In the genomic region with DNA sequence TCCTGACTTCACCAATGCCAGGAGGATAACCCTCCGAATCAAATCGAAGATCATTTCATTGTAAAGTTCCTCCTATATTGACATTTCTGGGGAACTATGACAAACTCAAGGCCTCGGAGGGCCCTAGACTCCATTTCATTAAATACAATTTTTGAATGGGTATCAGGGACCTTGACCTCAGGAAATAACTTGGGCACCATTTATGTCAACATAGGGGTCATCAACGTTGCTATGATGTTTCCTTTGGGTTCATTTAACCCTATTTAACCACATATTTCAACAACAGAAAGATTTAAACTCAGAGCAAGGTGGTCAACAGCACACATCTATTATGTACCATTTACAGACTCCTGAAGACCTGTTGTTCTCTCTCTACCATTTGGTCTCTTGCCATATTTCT, we compare ENCODE assay signal across 35 cellular contexts.
DNase-seq lines count a peak whose midpoint lies in the region; ATAC-seq, FAIRE-seq and TF ChIP-seq lines count a peak whose summit lies in the region.
"Had no signal": no experiment of that assay in that cellular context is flagged by ENCODE, and none has a peak within 500 bp of the region (broad histone marks: within the 10 kb centered on the region; RNA-seq: fewer than 3 reads in every experiment).

No MANE protein-coding gene starts in this region.

- no peak overlapping the region for H2AFZ ChIP-seq in HepG2 (ENCODE audit: low read length)
- no peak overlapping the region for H2AFZ ChIP-seq in mammary epithelial cell (ENCODE audit: low read depth, low read length)

- FAIRE-seq in HepG2 (lab: Jason Lieb, UNC): no peak
- FAIRE-seq: A204.1, A549, D721Med had no signal

- in situ Hi-C loops in HepG2 (cut with HindIII; ENCODE audit: extremely low pct_ligation_motif_present, low pct_unique_long_range_greater_than_20kb): no loop called here
- in situ Hi-C loops in mammary epithelial cell (cut with MboI; ENCODE audit: low sequenced_read_pairs in 2 of 2): no loop called here

- intact Hi-C loops in HepG2 (cut with micrococcal nuclease; ENCODE audit: unreplicated experiment): loop anchor here (10.0 kb wide), 1 partner anchor 99 kb away; no protein-coding TSS in a partner anchor
- intact Hi-C loops in right lobe of liver (cut with DNase I): no loop called here
- intact Hi-C loops in body of pancreas (cut with DNase I): no loop called here
- intact Hi-C loops in mammary epithelial cell (cut with micrococcal nuclease): no loop called here

- peaks cover 26% of the 10 kb centered on the region for H3K4me1 ChIP-seq in HepG2 (ENCODE audit: insufficient read depth, low read length)
- no peaks in the 10 kb centered on the region for H3K4me1 ChIP-seq in right lobe of liver
- H3K4me1 ChIP-seq in body of pancreas: peaks cover 12% of the 10 kb centered on the region
- H3K4me1 ChIP-seq in mammary epithelial cell (ENCODE audit: insufficient read depth, low read length): no peaks in the 10 kb centered on the region
- H3K4me1 ChIP-seq: A549; BE2C; BLaER1; BLaER1 treated with 17β-estradiol and CSF1 and Interleukin-3, amounts not matched to agents 10 nM and 100 nM; Caco-2 had no signal

- TF ChIP-seq EP300 in HepG2 (IDR thresholded peaks at IDR 0.05; ENCODE audit: low read depth in 2 of 2, low read length in 2 of 2) (peak in 1 of 2 experiments; percentile 26; a peak in 1 of 4 replicates), HepG2 (CRISPR knock-in tag; IDR thresholded peaks at IDR 0.05; ENCODE audit: borderline replicate concordance) (no peak)

- H3K27me3 Mint-ChIP-seq in progenitor cell of endocrine pancreas: no peaks in the 10 kb centered on the region
- H3K27me3 Mint-ChIP-seq: B cell; CD4-positive, alpha-beta memory T cell; CD4-positive, alpha-beta T cell; CD4-positive, CD25-positive, alpha-beta regulatory T cell; CD8-positive, alpha-beta memory T cell had no signal

- CTCF ChIA-PET in HepG2 (lab: Yijun Ruan, JAX; ENCODE audit: low intra/inter-chr PET ratio, low total read pairs): no interaction called here
- CTCF ChIA-PET in mammary epithelial cell (lab: Charles Lee; ENCODE audit: low non-redundant PET): no interaction called here

- TF ChIP-seq POLR2A in HepG2 (IDR thresholded peaks at IDR 0.05; ENCODE audit: insufficient read depth in 1 of 2, low read depth in 2 of 2, low read length in 2 of 2) (no peak), right lobe of liver (IDR thresholded peaks at IDR 0.05) (no peak), body of pancreas (IDR thresholded peaks at IDR 0.05) (no peak), erythroblast (IDR thresholded peaks at IDR 0.05; ENCODE audit: low read length) (no peak)

- H3K4me1 Mint-ChIP-seq in progenitor cell of endocrine pancreas (ENCODE audit: low read depth): peaks cover 34% of the 10 kb centered on the region
- H3K4me1 Mint-ChIP-seq: B cell; CD14-positive monocyte; CD4-positive, alpha-beta memory T cell; CD4-positive, CD25-positive, alpha-beta regulatory T cell; CD8-positive, alpha-beta memory T cell had no signal

- dilution Hi-C loops in mammary epithelial cell (cut with HindIII; ENCODE audit: low sequenced_read_pairs): no loop called here

- H3K4me3 ChIP-seq in HepG2 (replicated peaks in 1 of 3; ENCODE audit: insufficient read depth in 1 of 3, low read depth in 2 of 3, low read length in 3 of 3) (no peak overlapping the region), right lobe of liver (no peak overlapping the region), body of pancreas (no peak overlapping the region), mammary epithelial cell (replicated peaks in 1 of 3; ENCODE audit: insufficient read depth in 1 of 3, low read depth in 2 of 3, low read length in 3 of 3) (no peak overlapping the region)
- H3K4me3 ChIP-seq: A549; BLaER1; BLaER1 treated with 17β-estradiol and CSF1 and Interleukin-3, amounts not matched to agents 10 nM and 100 nM had no signal

- peak; percentile 12 for DNase-seq in HepG2 (ENCODE audit: low spot score)
- no peak for DNase-seq in right lobe of liver
- no peak for DNase-seq in body of pancreas
- no peak for DNase-seq in progenitor cell of endocrine pancreas (ENCODE audit: low spot score, unreplicated experiment)
- DNase-seq in mammary epithelial cell: no peak
- no peak for DNase-seq in erythroblast (lab: John Stamatoyannopoulos, UW)
- DNase-seq: 8988T; ACHN; AML-193; BE2C; C1 segment of cervical spinal cord; Caco-2; Calu3; CD4-positive, alpha-beta memory T cell; CD4-positive, alpha-beta T cell; CD4-positive, CD25-positive, alpha-beta regulatory T cell; CD8-positive, alpha-beta memory T cell; CD8-positive, alpha-beta T cell; COR-L47; DMS 273 treated with DMSO at 0.1 percent for 48 hours; DMS153; DMS53; DMS79; DMS79 treated with DMSO at 0.1 percent for 48 hours; DND-41; EL had no signal

- TF ChIP-seq CTCF in HepG2 (CRISPR knock-in tag; IDR thresholded peaks at IDR 0.05) (no peak), right lobe of liver (IDR thresholded peaks at IDR 0.05) (no peak), body of pancreas (IDR thresholded peaks at IDR 0.05) (no peak), progenitor cell of endocrine pancreas (IDR thresholded peaks at IDR 0.05; ENCODE audit: unreplicated experiment) (no peak), mammary epithelial cell (conservative IDR thresholded peaks at IDR 0.05 in 1 of 2, IDR thresholded peaks at IDR 0.05 in 1 of 2; ENCODE audit: extremely low read depth in 1 of 2, insufficient read depth in 1 of 2, low read depth in 1 of 2, low read length in 2 of 2) (no peak)

- peak overlapping the region; percentile 89 for H3K27ac Mint-ChIP-seq in progenitor cell of endocrine pancreas
- H3K27ac Mint-ChIP-seq: B cell; CD14-positive monocyte; CD4-positive, alpha-beta memory T cell; CD4-positive, alpha-beta T cell; CD4-positive, CD25-positive, alpha-beta regulatory T cell; CD8-positive, alpha-beta memory T cell; CD8-positive, alpha-beta T cell had no signal

- no peaks in the 10 kb centered on the region for H3K27me3 ChIP-seq in HepG2 (ENCODE audit: control insufficient read depth in 1 of 2, insufficient read depth in 2 of 2, low read length in 2 of 2)
- no peaks in the 10 kb centered on the region for H3K27me3 ChIP-seq in right lobe of liver
- no peaks in the 10 kb centered on the region for H3K27me3 ChIP-seq in body of pancreas
- H3K27me3 ChIP-seq in mammary epithelial cell (ENCODE audit: insufficient read depth, low read length): no peaks in the 10 kb centered on the region
- H3K27me3 ChIP-seq: BE2C; BLaER1; BLaER1 treated with 17β-estradiol and CSF1 and Interleukin-3, amounts not matched to agents 10 nM and 100 nM had no signal

- BruUV-seq in HepG2 (replicated peaks; lab: Mats Ljungman, UMichigan) (no TSS peak), mammary epithelial cell (replicated peaks; lab: Mats Ljungman, UMichigan) (no TSS peak)

- H3K4me3 Mint-ChIP-seq in progenitor cell of endocrine pancreas (ENCODE audit: low read depth): no peak overlapping the region
- H3K4me3 Mint-ChIP-seq: B cell; CD14-positive monocyte; CD4-positive, alpha-beta memory T cell; CD4-positive, alpha-beta T cell; CD4-positive, CD25-positive, alpha-beta regulatory T cell; CD8-positive, alpha-beta memory T cell; CD8-positive, alpha-beta T cell had no signal

- H3K9ac ChIP-seq in HepG2 (ENCODE audit: insufficient read depth, low read depth, low read length) (no peak overlapping the region), mammary epithelial cell (ENCODE audit: insufficient read depth, low read length) (no peak overlapping the region)
- H3K9ac ChIP-seq: BLaER1; BLaER1 treated with 17β-estradiol and CSF1 and Interleukin-3, amounts not matched to agents 10 nM and 100 nM had no signal

- 8% methylated on average over 4 of the region's 4 CpGs for WGBS in HepG2 (ENCODE audit: low lambda C conversion rate)
- WGBS in right lobe of liver (ENCODE audit: insufficient coverage, low coverage, low lambda C conversion rate, missing lambda C conversion rate): 28% methylated on average over 3 of the region's 4 CpGs
- WGBS in body of pancreas, 2 donors: 70 to 72% methylated on average over 4 of the region's 4 CpGs
- whole genome bisulfite sequencing in mammary epithelial cell (ENCODE audit: low coverage, missing lambda C conversion rate): 47% methylated on average over 4 of the region's 4 CpGs

- POLR2A ChIA-PET in HepG2 (lab: Yijun Ruan, JAX): no interaction called here

- H3K79me2 ChIP-seq in HepG2 (ENCODE audit: insufficient read depth, low read length) (no peaks in the 10 kb centered on the region), mammary epithelial cell (ENCODE audit: insufficient read depth, low read length) (no peaks in the 10 kb centered on the region)

- H3K9me3 Mint-ChIP-seq in progenitor cell of endocrine pancreas (ENCODE audit: low read depth): peaks cover 13% of the 10 kb centered on the region

- ATAC-seq in HepG2: peak; percentile 53
- no peak for ATAC-seq in right lobe of liver
- no peak for ATAC-seq in body of pancreas
- ATAC-seq: A549; CD8-positive, alpha-beta T cell had no signal

- H3K9me3 ChIP-seq in HepG2 (ENCODE audit: low read length) (peaks cover 14% of the 10 kb centered on the region; the same call in 1 of the 2 replicates), right lobe of liver (no peaks in the 10 kb centered on the region), body of pancreas (no peaks in the 10 kb centered on the region), mammary epithelial cell (replicated peaks; ENCODE audit: insufficient read depth, low read length) (peaks cover 10% of the 10 kb centered on the region)
- H3K9me3 ChIP-seq: A549, BE2C, Caco-2 had no signal

- H4K20me1 ChIP-seq in HepG2 (ENCODE audit: insufficient read depth, low read length) (no peaks in the 10 kb centered on the region), mammary epithelial cell (ENCODE audit: insufficient read depth, low read length) (no peaks in the 10 kb centered on the region)
- H4K20me1 ChIP-seq: BLaER1; BLaER1 treated with 17β-estradiol and CSF1 and Interleukin-3, amounts not matched to agents 10 nM and 100 nM had no signal

- H3K36me3 Mint-ChIP-seq in progenitor cell of endocrine pancreas (ENCODE audit: insufficient read depth): peaks cover 6% of the 10 kb centered on the region
- H3K36me3 Mint-ChIP-seq: CD14-positive monocyte; CD4-positive, alpha-beta memory T cell; CD4-positive, CD25-positive, alpha-beta regulatory T cell; CD8-positive, alpha-beta memory T cell; CD8-positive, alpha-beta T cell had no signal

- no peak for TF ChIP-seq RAD21 in HepG2 (CRISPR knock-in tag; IDR thresholded peaks at IDR 0.05)

- H3K4me2 ChIP-seq in HepG2 (ENCODE audit: low read depth, low read length): no peak overlapping the region
- no peak overlapping the region for H3K4me2 ChIP-seq in mammary epithelial cell (ENCODE audit: insufficient read depth, low read depth, low read length)
- H3K4me2 ChIP-seq: A549; BLaER1; BLaER1 treated with 17β-estradiol and CSF1 and Interleukin-3, amounts not matched to agents 10 nM and 100 nM had no signal

- H3K27ac ChIP-seq in HepG2 (ENCODE audit: extremely low read length, insufficient read depth, low read length): peak overlapping the region; percentile 47
- no peak overlapping the region for H3K27ac ChIP-seq in right lobe of liver
- H3K27ac ChIP-seq in body of pancreas: peak overlapping the region in 3 of 4 donors; percentile 28 to 68 (median 44)
- no peak overlapping the region for H3K27ac ChIP-seq in mammary epithelial cell (ENCODE audit: insufficient read depth, low read depth, low read length)
- H3K27ac ChIP-seq: 22Rv1; A549; BLaER1; BLaER1 treated with 17β-estradiol and CSF1 and Interleukin-3, amounts not matched to agents 10 nM and 100 nM; C4-2B had no signal

- H3K36me3 ChIP-seq in HepG2 (replicated peaks in 1 of 2; ENCODE audit: control insufficient read depth in 1 of 2, insufficient read depth in 2 of 2, low read length in 2 of 2) (no peaks in the 10 kb centered on the region), right lobe of liver (no peaks in the 10 kb centered on the region), body of pancreas (replicated peaks in 1 of 2; ENCODE audit: insufficient read depth in 1 of 2, low read depth in 2 of 2) (no peaks in the 10 kb centered on the region), mammary epithelial cell (ENCODE audit: insufficient read depth, low read length) (no peaks in the 10 kb centered on the region)
- H3K36me3 ChIP-seq: BE2C; BLaER1; BLaER1 treated with 17β-estradiol and CSF1 and Interleukin-3, amounts not matched to agents 10 nM and 100 nM had no signal

Comparison
In these comparisons a context has a peak if more than half of its experiments do, and no peak if none do; other contexts are left out.
1. H3K27ac ChIP-seq: peak in HepG2 (single experiment) and body of pancreas (3 of 4); none in right lobe of liver (0 of 3) and mammary epithelial cell (single experiment).